20 cellular contexts compared by ENCODE assay signal in genomic region chr4:152886201-152886600, GRCh38. TPM values are rescaled to one million over a fixed set of nuclear protein-coding genes. Genes with fewer than 3 reads are reported as not detected.
A peak's percentile ranks its signal among the peaks of the same experiment; 100 is the strongest.
DNase-seq lines count a peak whose midpoint lies in the region; ATAC-seq, FAIRE-seq and TF ChIP-seq lines count a peak whose summit lies in the region.
"Had no signal": no experiment of that assay in that cellular context is flagged by ENCODE, and none has a peak within 500 bp of the region (broad histone marks: within the 10 kb centered on the region; RNA-seq: fewer than 3 reads in every experiment).

No MANE protein-coding gene starts in this region.

- FAIRE-seq in D721Med (lab: Jason Lieb, UNC), result peak; percentile 60
- FAIRE-seq: A204.1, GM12878 had no signal

- intact Hi-C loops in Caco-2 (cut with micrococcal nuclease; ENCODE audit: unreplicated experiment), result no loop called here

- H3K4me3 Mint-ChIP-seq in WTC11 (no peak overlapping the region), neural crest cell (peak overlapping the region; percentile 28), type B pancreatic cell (no peak overlapping the region), Caco-2 (ENCODE audit: unreplicated experiment) (no peak overlapping the region)
- H3K4me3 Mint-ChIP-seq: B cell; CD4-positive, CD25-positive, alpha-beta regulatory T cell; CD8-positive, alpha-beta T cell; HFFc6 had no signal

- H3K27ac Mint-ChIP-seq in WTC11, result no peak overlapping the region; the same call in 1 of the 2 replicates
- H3K27ac Mint-ChIP-seq in neural crest cell (ENCODE audit: unreplicated experiment), result peak overlapping the region; percentile 12
- H3K27ac Mint-ChIP-seq in type B pancreatic cell, result no peak overlapping the region
- no peak overlapping the region for H3K27ac Mint-ChIP-seq in Caco-2 (ENCODE audit: unreplicated experiment)
- H3K27ac Mint-ChIP-seq: B cell; CD4-positive, CD25-positive, alpha-beta regulatory T cell; CD8-positive, alpha-beta T cell; HFFc6 had no signal

- in situ Hi-C loops in HAP-1 (cut with MboI; ENCODE audit: low sequenced_read_pairs), result no loop called here

- H3K27me3 Mint-ChIP-seq in WTC11 (ENCODE audit: low read depth), result no peaks in the 10 kb centered on the region
- no peaks in the 10 kb centered on the region for H3K27me3 Mint-ChIP-seq in neural crest cell (ENCODE audit: low read depth)
- H3K27me3 Mint-ChIP-seq in type B pancreatic cell, result no peaks in the 10 kb centered on the region
- H3K27me3 Mint-ChIP-seq in Caco-2 (ENCODE audit: insufficient read depth, unreplicated experiment), result no peaks in the 10 kb centered on the region
- H3K27me3 Mint-ChIP-seq: B cell; CD4-positive, CD25-positive, alpha-beta regulatory T cell had no signal

- peaks cover 11% of the 10 kb centered on the region for H3K36me3 Mint-ChIP-seq in WTC11
- H3K36me3 Mint-ChIP-seq in neural crest cell (ENCODE audit: low read depth), result peaks cover 18% of the 10 kb centered on the region
- H3K36me3 Mint-ChIP-seq in type B pancreatic cell, result peaks cover 39% of the 10 kb centered on the region
- H3K36me3 Mint-ChIP-seq in Caco-2 (ENCODE audit: insufficient read depth, unreplicated experiment), result peaks cover 7% of the 10 kb centered on the region

- DNase-seq in D721Med (ENCODE audit: insufficient read length, low spot score) (no peak), HAP-1 (ENCODE audit: low spot score in 2 of 2) (peak; percentile 20 to 81), WTC11 (ENCODE audit: low spot score) (no peak), neural crest cell (ENCODE audit: low read depth, low spot score) (no peak), type B pancreatic cell (ENCODE audit: extremely low spot score, unreplicated experiment) (no peak), DMS53 treated with DMSO at 0.1 percent for 48 hours (lab: John Stamatoyannopoulos, UW; ENCODE audit: unreplicated experiment) (no peak), Caco-2 (no peak), NCI-H510A (lab: John Stamatoyannopoulos, UW) (no peak)
- DNase-seq: CD4-positive, CD25-positive, alpha-beta regulatory T cell; CD8-positive, alpha-beta T cell; DMS53; DND-41; GDM1; GOT3; H7; HFFc6 had no signal

- peaks cover 21% of the 10 kb centered on the region for H3K4me1 Mint-ChIP-seq in WTC11
- H3K4me1 Mint-ChIP-seq in neural crest cell, result peaks cover 69% of the 10 kb centered on the region
- H3K4me1 Mint-ChIP-seq in type B pancreatic cell (ENCODE audit: unreplicated experiment), result no peaks in the 10 kb centered on the region
- H3K4me1 Mint-ChIP-seq in Caco-2 (ENCODE audit: low read depth, unreplicated experiment), result peaks cover 10% of the 10 kb centered on the region
- H3K4me1 Mint-ChIP-seq: B cell had no signal

- H3K27me3 ChIP-seq in HAP-1 (ENCODE audit: low read depth) (no peaks in the 10 kb centered on the region), Caco-2 (replicated peaks; ENCODE audit: control insufficient read depth, insufficient read depth, low read length) (no peaks in the 10 kb centered on the region)
- H3K27me3 ChIP-seq: BLaER1 had no signal

- BruUV-seq in Caco-2 (replicated peaks; lab: Mats Ljungman, UMichigan), result no TSS peak

- TF ChIP-seq CTCF in D721Med (IDR thresholded peaks at IDR 0.05; ENCODE audit: insufficient read depth, missing control alignments), result no peak
- TF ChIP-seq CTCF in WTC11 (IDR thresholded peaks at IDR 0.05), result no peak
- no peak for TF ChIP-seq CTCF in neural crest cell (conservative IDR thresholded peaks at IDR 0.05)
- TF ChIP-seq CTCF in type B pancreatic cell (conservative IDR thresholded peaks at IDR 0.05), result no peak
- no peak for TF ChIP-seq CTCF in Caco-2 (IDR thresholded peaks at IDR 0.05; ENCODE audit: insufficient read depth in 1 of 2, low read depth in 1 of 2, low read length in 1 of 2, severe bottlenecking in 1 of 2, unreplicated experiment in 1 of 2)

- no peaks in the 10 kb centered on the region for H3K36me3 ChIP-seq in HAP-1 (replicated peaks)
- H3K36me3 ChIP-seq in Caco-2 (ENCODE audit: control insufficient read depth, insufficient read depth, low read length), result no peaks in the 10 kb centered on the region; the same call in 1 of the 2 replicates

- H3K4me1 ChIP-seq in HAP-1 (peaks cover 22% of the 10 kb centered on the region), Caco-2 (no peaks in the 10 kb centered on the region)
- H3K4me1 ChIP-seq: BLaER1 had no signal

- no peak overlapping the region for H3K4me3 ChIP-seq in HAP-1
- no peak overlapping the region for H3K4me3 ChIP-seq in Caco-2 (ENCODE audit: low read depth, low read length)
- H3K4me3 ChIP-seq: BLaER1, GM12878 had no signal

- POLR2A ChIA-PET in WTC11 (lab: Charles Lee) (no interaction called here), Caco-2 (lab: Charles Lee) (no interaction called here)

- ATAC-seq in WTC11, result peak; percentile 53; the same call in 1 of the 2 replicates
- ATAC-seq: CD8-positive, alpha-beta T cell; GM12878 had no signal

- CTCF ChIA-PET in WTC11 (lab: Charles Lee) (interaction anchor here (1.2 to 1.4 kb wide), 2 partner anchors 16 to 49 kb away, joined by 3 read pairs; partner anchors contain the start of gene FHDC1), Caco-2 (lab: Charles Lee) (no interaction called here)

- H3K9me3 Mint-ChIP-seq in WTC11, result no peaks in the 10 kb centered on the region
- H3K9me3 Mint-ChIP-seq in neural crest cell, result no peaks in the 10 kb centered on the region
- no peaks in the 10 kb centered on the region for H3K9me3 Mint-ChIP-seq in type B pancreatic cell
- no peaks in the 10 kb centered on the region for H3K9me3 Mint-ChIP-seq in Caco-2 (ENCODE audit: unreplicated experiment)
- H3K9me3 Mint-ChIP-seq: CD4-positive, CD25-positive, alpha-beta regulatory T cell; CD8-positive, alpha-beta T cell; HFFc6 had no signal

- H3K9me3 ChIP-seq in HAP-1 (no peaks in the 10 kb centered on the region), Caco-2 (no peaks in the 10 kb centered on the region)
- H3K9me3 ChIP-seq: BLaER1 had no signal

TF ChIP-seq in WTC11, 78 proteins besides CTCF, POLR2A, EP300 and RAD21 (continues in another document):
- no peak for TF ChIP-seq STAT6 (CRISPR knock-in tag; conservative IDR thresholded peaks at IDR 0.05; ENCODE audit: low read depth)
- no peak for TF ChIP-seq CBFB (CRISPR knock-in tag; IDR thresholded peaks at IDR 0.05; ENCODE audit: low read depth)
- no peak for TF ChIP-seq CREB1 (CRISPR knock-in tag; IDR thresholded peaks at IDR 0.05)
- no peak for TF ChIP-seq TP53 (CRISPR knock-in tag; IDR thresholded peaks at IDR 0.05)
- TF ChIP-seq JAZF1 (CRISPR knock-in tag; IDR thresholded peaks at IDR 0.05), result no peak
- no peak for TF ChIP-seq ELF4 (CRISPR knock-in tag; IDR thresholded peaks at IDR 0.05; ENCODE audit: low read depth)
- no peak for TF ChIP-seq ZNF416 (CRISPR knock-in tag; IDR thresholded peaks at IDR 0.05)
- TF ChIP-seq ATF6 (CRISPR knock-in tag; IDR thresholded peaks at IDR 0.05), result no peak
- TF ChIP-seq ZNF263 (CRISPR knock-in tag; IDR thresholded peaks at IDR 0.05; ENCODE audit: low read depth), result no peak
- no peak for TF ChIP-seq ESRRA (CRISPR knock-in tag; IDR thresholded peaks at IDR 0.05; ENCODE audit: borderline replicate concordance)

RNA-seq across cellular contexts. Expression of gene FHDC1, which starts 49.9 kb away (rescaled TPM):
- total RNA-seq in WTC11 (2021) (15.5 to 18.1 TPM (median 17.1 TPM) in 3 replicates), neural crest cell (52.0 and 54.5 TPM in 2 replicates), type B pancreatic cell (ENCODE audit: low replicate concordance) (23.1 and 78.0 TPM in 2 replicates), Caco-2 (2022) (1.4 and 1.5 TPM in 2 replicates)

Comparison
In these comparisons a context has a peak if more than half of its experiments do, and no peak if none do; other contexts are left out.
1. DNase-seq: peak in HAP-1 (2 of 2); none in D721Med (single experiment), WTC11 (single experiment), neural crest cell (single experiment), type B pancreatic cell (single experiment), DMS53 treated with DMSO at 0.1 percent for 48 hours (single experiment), Caco-2 (0 of 2) and NCI-H510A (single experiment).